ENCODE assay signal across 14 cellular contexts in genomic region chr13:33366469-33367062, GRCh38.
A peak's percentile ranks its signal among the peaks of the same experiment; 100 is the strongest.
DNase-seq lines count a peak whose midpoint lies in the region; ATAC-seq and TF ChIP-seq lines count a peak whose summit lies in the region.
"Had no signal": no experiment of that assay in that cellular context is flagged by ENCODE, and none has a peak within 500 bp of the region (broad histone marks: within the 10 kb centered on the region; RNA-seq: fewer than 3 reads in every experiment).

No MANE protein-coding gene starts in this region.

- no peaks in the 10 kb centered on the region for H3K79me2 ChIP-seq in PC-3 (ENCODE audit: low read length)

- no peak overlapping the region for H3K27ac ChIP-seq in PC-3 (ENCODE audit: low read length)
- no peak overlapping the region for H3K27ac ChIP-seq in left lung

- CTCF ChIA-PET in Caco-2 (lab: Charles Lee) = no interaction called here
- CTCF ChIA-PET in PC-3 (lab: Charles Lee) = no interaction called here

- no peaks in the 10 kb centered on the region for H3K9me2 ChIP-seq in PC-3 (replicated peaks; ENCODE audit: low read length)

- intact Hi-C loops in Caco-2 (cut with micrococcal nuclease; ENCODE audit: unreplicated experiment) = loop anchor here (5.0 kb wide), 2 partner anchors 81 to 176 kb away; no protein-coding TSS in a partner anchor
- intact Hi-C loops in PC-3 (cut with micrococcal nuclease) = no loop called here
- intact Hi-C loops in left lung (cut with DNase I) = no loop called here

- H3K4me1 Mint-ChIP-seq in Caco-2 (ENCODE audit: low read depth, unreplicated experiment) (peaks cover 30% of the 10 kb centered on the region), mesothelial cell of epicardium (peaks cover 34% of the 10 kb centered on the region), progenitor cell of endocrine pancreas (ENCODE audit: low read depth) (peaks cover 34% of the 10 kb centered on the region)
- H3K4me1 Mint-ChIP-seq: H9 had no signal

- BruUV-seq in Caco-2 (replicated peaks; lab: Mats Ljungman, UMichigan) = no TSS peak
- no TSS peak for BruUV-seq in PC-3 (replicated peaks; lab: Mats Ljungman, UMichigan)

- TF ChIP-seq CTCF in Caco-2 (IDR thresholded peaks at IDR 0.05; ENCODE audit: insufficient read depth in 1 of 2, low read depth in 1 of 2, low read length in 1 of 2, severe bottlenecking in 1 of 2, unreplicated experiment in 1 of 2) (no peak), PC-3 (conservative IDR thresholded peaks at IDR 0.05; ENCODE audit: low read depth, low read length) (no peak), mesothelial cell of epicardium (IDR thresholded peaks at IDR 0.05; ENCODE audit: unreplicated experiment) (no peak), progenitor cell of endocrine pancreas (IDR thresholded peaks at IDR 0.05; ENCODE audit: unreplicated experiment) (no peak), left lung (IDR thresholded peaks at IDR 0.05) (no peak)

- H3K36me3 ChIP-seq in Caco-2 (ENCODE audit: control insufficient read depth, insufficient read depth, low read length) = no peaks in the 10 kb centered on the region
- H3K36me3 ChIP-seq in PC-3 (ENCODE audit: low read depth, low read length) = no peaks in the 10 kb centered on the region
- H3K36me3 ChIP-seq in left lung = no peaks in the 10 kb centered on the region

- H3K4me2 ChIP-seq in PC-3 (ENCODE audit: low read length) = no peak overlapping the region

- DNase-seq in Caco-2 (no peak), PC-3 (no peak), mesothelial cell of epicardium (ENCODE audit: low spot score in 2 of 2, unreplicated experiment in 2 of 2) (no peak), progenitor cell of endocrine pancreas (ENCODE audit: low spot score, unreplicated experiment) (no peak), left lung (no peak)
- DNase-seq: CD8-positive, alpha-beta T cell; COR-L47; GOT3; H9 had no signal

- H3K9me3 ChIP-seq in Caco-2 = 0 out of 2 replicates have a peak, but pooled peaks cover 6% of the 10 kb centered on the region
- no peaks in the 10 kb centered on the region for H3K9me3 ChIP-seq in PC-3 (ENCODE audit: low read length)
- H3K9me3 ChIP-seq in left lung = no peaks in the 10 kb centered on the region

- H3K4me3 Mint-ChIP-seq in Caco-2 (ENCODE audit: unreplicated experiment) (peak overlapping the region; percentile 14), mesothelial cell of epicardium (no peak overlapping the region), progenitor cell of endocrine pancreas (ENCODE audit: low read depth) (no peak overlapping the region)
- H3K4me3 Mint-ChIP-seq: B cell; CD8-positive, alpha-beta T cell; H9 had no signal

- H3K27me3 ChIP-seq in Caco-2 (replicated peaks; ENCODE audit: control insufficient read depth, insufficient read depth, low read length) (no peaks in the 10 kb centered on the region), PC-3 (ENCODE audit: low read length) (no peaks in the 10 kb centered on the region), left lung (no peaks in the 10 kb centered on the region)

- H3K4me3 ChIP-seq in Caco-2 (ENCODE audit: low read depth, low read length) = no peak overlapping the region
- no peak overlapping the region for H3K4me3 ChIP-seq in PC-3 (ENCODE audit: low read length)
- no peak overlapping the region for H3K4me3 ChIP-seq in left lung
- H3K4me3 ChIP-seq: GM12878 had no signal

- ATAC-seq in PC-3 (no peak), GM21360 (IDR thresholded peaks at IDR 0.05; ENCODE audit: unreplicated experiment) (no peak), HG03175 (IDR thresholded peaks at IDR 0.05; ENCODE audit: unreplicated experiment) (no peak), left lung (no peak)
- ATAC-seq: CD8-positive, alpha-beta T cell; GM12878 had no signal

- H3F3A ChIP-seq in PC-3 (ENCODE audit: low read length, unreplicated experiment) = no peaks in the 10 kb centered on the region

- H3K9me3 Mint-ChIP-seq in Caco-2 (ENCODE audit: unreplicated experiment) (peaks cover 19% of the 10 kb centered on the region), mesothelial cell of epicardium (peaks cover 2% of the 10 kb centered on the region), progenitor cell of endocrine pancreas (ENCODE audit: low read depth) (no peaks in the 10 kb centered on the region)
- H3K9me3 Mint-ChIP-seq: CD8-positive, alpha-beta T cell had no signal

- H3K27ac Mint-ChIP-seq in Caco-2 (ENCODE audit: unreplicated experiment) (no peak overlapping the region), mesothelial cell of epicardium (peak overlapping the region; percentile 43), progenitor cell of endocrine pancreas (peak overlapping the region; percentile 91)
- H3K27ac Mint-ChIP-seq: B cell; CD14-positive monocyte; CD8-positive, alpha-beta T cell; H9 had no signal

- H2AFZ ChIP-seq in PC-3 (ENCODE audit: low read length) = 0 out of 2 replicates have a peak overlapping the region, but pooled peaks have one; percentile 20

- no peak overlapping the region for H3K9ac ChIP-seq in PC-3 (ENCODE audit: low read length)

- H3K4me1 ChIP-seq in Caco-2 (peaks cover 39% of the 10 kb centered on the region), PC-3 (ENCODE audit: insufficient read depth, low read length) (no peaks in the 10 kb centered on the region), left lung (peaks cover 0 to 12% of the 10 kb centered on the region in 2 donors)

- POLR2A ChIA-PET in Caco-2 (lab: Charles Lee) (no interaction called here), PC-3 (lab: Charles Lee; ENCODE audit: unreplicated experiment) (no interaction called here)

- H3K36me3 Mint-ChIP-seq in Caco-2 (ENCODE audit: insufficient read depth, unreplicated experiment) (peaks cover 6% of the 10 kb centered on the region), mesothelial cell of epicardium (no peaks in the 10 kb centered on the region), progenitor cell of endocrine pancreas (ENCODE audit: insufficient read depth) (no peaks in the 10 kb centered on the region)
- H3K36me3 Mint-ChIP-seq: CD14-positive monocyte; CD8-positive, alpha-beta T cell had no signal

- H3K27me3 Mint-ChIP-seq in Caco-2 (ENCODE audit: insufficient read depth, unreplicated experiment) (no peaks in the 10 kb centered on the region), mesothelial cell of epicardium (ENCODE audit: low read depth) (no peaks in the 10 kb centered on the region), progenitor cell of endocrine pancreas (no peaks in the 10 kb centered on the region)

- no peaks in the 10 kb centered on the region for H4K20me1 ChIP-seq in PC-3 (ENCODE audit: low read length)
